Comparison of ENCODE assay signal across 19 cellular contexts in the genomic region with DNA sequence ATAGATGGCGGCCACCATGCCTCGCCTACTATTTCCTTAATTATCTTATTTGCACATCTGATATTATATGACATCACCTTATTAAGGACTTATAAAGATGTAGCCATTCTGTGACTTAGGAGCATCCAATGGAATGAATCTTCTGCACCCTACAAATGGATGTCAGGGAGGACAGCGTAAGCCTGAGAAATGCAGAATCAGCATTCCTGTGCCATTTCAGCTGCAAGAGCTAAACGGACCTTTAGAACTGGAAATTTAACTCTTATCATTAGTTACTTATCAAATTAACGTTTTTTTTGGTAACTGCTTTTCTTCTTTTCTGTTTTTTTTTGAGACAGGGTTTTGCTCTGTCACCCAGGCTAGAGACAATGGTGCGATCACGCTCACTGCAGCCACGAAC.
DNase-seq lines count a peak whose midpoint lies in the region; ATAC-seq, FAIRE-seq and TF ChIP-seq lines count a peak whose summit lies in the region.
"Had no signal": no experiment of that assay in that cellular context is flagged by ENCODE, and none has a peak within 500 bp of the region (broad histone marks: within the 10 kb centered on the region; RNA-seq: fewer than 3 reads in every experiment).

No MANE protein-coding gene starts in this region.

- H4K8ac ChIP-seq in IMR-90 (ENCODE audit: low read depth in 2 of 2, low read length in 2 of 2) (no peak overlapping the region), neuronal stem cell (ENCODE audit: low read depth, low read length) (no peak overlapping the region)

- H3K36me3 ChIP-seq in IMR-90 (ENCODE audit: control insufficient read depth, insufficient read depth, low read length) (peaks cover 2% of the 10 kb centered on the region; the same call in 1 of the 2 replicates), neuronal stem cell (replicated peaks in 1 of 2; ENCODE audit: control insufficient read depth in 2 of 2, insufficient read depth in 2 of 2, low read length in 2 of 2) (peaks cover 0 to 13% of the 10 kb centered on the region in 2 donors)

- no peak for FAIRE-seq in A549 (lab: Jason Lieb, UNC)
- FAIRE-seq: A204.1, D721Med, G401.6, GM12891 had no signal

- H3K4me1 ChIP-seq in A549 (no peaks in the 10 kb centered on the region), IMR-90 (ENCODE audit: control insufficient read depth, insufficient read depth, low read length) (peaks cover 5% of the 10 kb centered on the region; the same call in 1 of the 2 replicates), neuronal stem cell (ENCODE audit: control insufficient read depth in 2 of 2, insufficient read depth in 1 of 2, low read depth in 1 of 2, low read length in 2 of 2) (peaks cover 1 to 7% of the 10 kb centered on the region in 2 donors)
- H3K4me1 ChIP-seq: Caco-2 had no signal

- 78% methylated on average over 7 of the region's 8 CpGs for WGBS in A549 (ENCODE audit: missing lambda C conversion rate)
- no CpG with 5 or more reads among the region's 8 CpGs for WGBS in IMR-90 (ENCODE audit: extremely low coverage in 2 of 2, insufficient read length in 1 of 2), 2 experiments
- WGBS in neuronal stem cell (ENCODE audit: extremely low coverage in 2 of 2, insufficient read length in 2 of 2, insufficient replicate concordance in 1 of 2), 2 donors = no CpG with 5 or more reads among the region's 8 CpGs

- H3K27me3 ChIP-seq in IMR-90 (ENCODE audit: control insufficient read depth, insufficient read depth, low read length) = no peaks in the 10 kb centered on the region
- no peaks in the 10 kb centered on the region for H3K27me3 ChIP-seq in neuronal stem cell (ENCODE audit: control insufficient read depth in 3 of 3, insufficient read depth in 3 of 3, low read depth in 1 of 3, low read length in 3 of 3)
- H3K27me3 ChIP-seq: BLaER1 treated with 17β-estradiol and CSF1 and Interleukin-3, amounts not matched to agents 10 nM and 100 nM had no signal

- H4K20me1 ChIP-seq in IMR-90 (ENCODE audit: insufficient read depth, low read length) = no peaks in the 10 kb centered on the region
- H4K20me1 ChIP-seq: BLaER1 treated with 17β-estradiol and CSF1 and Interleukin-3, amounts not matched to agents 10 nM and 100 nM had no signal

- no peak overlapping the region for H3K27ac ChIP-seq in A549
- H3K27ac ChIP-seq in IMR-90 (ENCODE audit: insufficient read depth, low read length) = no peak overlapping the region
- no peak overlapping the region for H3K27ac ChIP-seq in neuronal stem cell (replicated peaks; ENCODE audit: low read length)
- H3K27ac ChIP-seq: BLaER1 treated with 17β-estradiol and CSF1 and Interleukin-3, amounts not matched to agents 10 nM and 100 nM; C4-2B had no signal

- H3K4me2 ChIP-seq in A549 (no peak overlapping the region), IMR-90 (ENCODE audit: low read depth, low read length) (no peak overlapping the region), neuronal stem cell (ENCODE audit: insufficient read depth, low read length, poor library complexity, severe bottlenecking) (no peak overlapping the region)
- H3K4me2 ChIP-seq: BLaER1 treated with 17β-estradiol and CSF1 and Interleukin-3, amounts not matched to agents 10 nM and 100 nM had no signal

- no TSS peak for BruUV-seq in IMR-90 (replicated peaks; lab: Mats Ljungman, UMichigan)

- H3K79me1 ChIP-seq in IMR-90 (ENCODE audit: low read depth in 1 of 2, low read length in 2 of 2) (no peaks in the 10 kb centered on the region), neuronal stem cell (ENCODE audit: low read depth, low read length) (no peaks in the 10 kb centered on the region)

- H3K4ac ChIP-seq in IMR-90 (ENCODE audit: low read depth, low read length) (no peak overlapping the region), neuronal stem cell (ENCODE audit: low read length) (no peak overlapping the region)

- H3K56ac ChIP-seq in IMR-90 (ENCODE audit: extremely low read depth, insufficient read depth, low read length) = no peak overlapping the region

- no peak overlapping the region for H2BK20ac ChIP-seq in IMR-90 (ENCODE audit: low read depth, low read length)

- in situ Hi-C loops in IMR-90 (cut with MboI; ENCODE audit: low sequenced_read_pairs) = no loop called here

- no peak overlapping the region for H2BK12ac ChIP-seq in neuronal stem cell (ENCODE audit: low read length)

- H3K23ac ChIP-seq in IMR-90 (ENCODE audit: low read depth, low read length) (no peak overlapping the region), neuronal stem cell (ENCODE audit: low read depth, low read length, poor library complexity) (no peak overlapping the region)

- intact Hi-C loops in IMR-90 (cut with micrococcal nuclease) = no loop called here

- no peak overlapping the region for H3K14ac ChIP-seq in IMR-90 (replicated peaks; ENCODE audit: low read depth, low read length)
- no peak overlapping the region for H3K14ac ChIP-seq in neuronal stem cell (ENCODE audit: low read length)

- dilution Hi-C loops in IMR-90 (cut with HindIII; ENCODE audit: low sequenced_read_pairs, unreplicated experiment) = no loop called here

- DNase-seq in A549 (ENCODE audit: low read depth in 1 of 2, low spot score in 1 of 2) = no peak
- DNase-seq in IMR-90 = no peak
- DNase-seq in neuronal stem cell (ENCODE audit: low spot score) = no peak
- DNase-seq in NCI-H510A (lab: John Stamatoyannopoulos, UW) = no peak
- DNase-seq: 8988T; AML-193; Caco-2; Calu3; CD4-positive, alpha-beta T cell; CD8-positive, alpha-beta T cell; DMS79 treated with DMSO at 0.1 percent for 48 hours; GF-D8 had no signal

- no peak overlapping the region for H2BK120ac ChIP-seq in IMR-90 (ENCODE audit: low read depth, low read length)
- H2BK120ac ChIP-seq in neuronal stem cell (ENCODE audit: low read depth, low read length) = no peak overlapping the region

- no peak for TF ChIP-seq RAD21 in A549 (conservative IDR thresholded peaks at IDR 0.05 in 1 of 2, IDR thresholded peaks at IDR 0.05 in 1 of 2)
- no peak for TF ChIP-seq RAD21 in IMR-90 (IDR thresholded peaks at IDR 0.05; ENCODE audit: low read length)

- ATAC-seq in A549 (no peak), IMR-90 (ENCODE audit: low read depth) (no peak), GM18907 (IDR thresholded peaks at IDR 0.05; ENCODE audit: unreplicated experiment) (no peak)
- ATAC-seq: CD8-positive, alpha-beta T cell had no signal

- no peak overlapping the region for H2BK5ac ChIP-seq in IMR-90 (ENCODE audit: low read depth, low read length, poor library complexity, severe bottlenecking)
- no peak overlapping the region for H2BK5ac ChIP-seq in neuronal stem cell (ENCODE audit: low read length)

- H3K9ac ChIP-seq in IMR-90 (ENCODE audit: low read depth, low read length) = no peak overlapping the region
- peak overlapping the region; percentile 37 for H3K9ac ChIP-seq in neuronal stem cell (ENCODE audit: low read depth, low read length, poor library complexity)
- H3K9ac ChIP-seq: BLaER1 treated with 17β-estradiol and CSF1 and Interleukin-3, amounts not matched to agents 10 nM and 100 nM had no signal

- no peak for TF ChIP-seq EP300 in A549 (IDR thresholded peaks at IDR 0.05)

- H2BK15ac ChIP-seq in IMR-90 (ENCODE audit: low read depth, low read length) = no peak overlapping the region
- H2BK15ac ChIP-seq in neuronal stem cell (ENCODE audit: low read length) = no peak overlapping the region

- no peak overlapping the region for H4K5ac ChIP-seq in IMR-90 (ENCODE audit: low read depth, low read length)

- 0 out of 2 replicates have a peak, but pooled peaks cover 2% of the 10 kb centered on the region for H3K9me1 ChIP-seq in IMR-90 (ENCODE audit: insufficient read depth, low read length)

- CTCF ChIA-PET in A549 (lab: Yijun Ruan, JAX) = no interaction called here
- CTCF ChIA-PET in IMR-90 (lab: Yijun Ruan, JAX) = no interaction called here

- POLR2A ChIA-PET in A549 (lab: Yijun Ruan, JAX) = no interaction called here
- POLR2A ChIA-PET in IMR-90 (lab: Charles Lee; ENCODE audit: unreplicated experiment) = no interaction called here

- H3K18ac ChIP-seq in IMR-90 (ENCODE audit: low read depth, low read length) (no peak overlapping the region), neuronal stem cell (ENCODE audit: low read length) (no peak overlapping the region)

- no peak overlapping the region for H4K91ac ChIP-seq in IMR-90 (ENCODE audit: insufficient read depth, low read depth, low read length)
- H4K91ac ChIP-seq in neuronal stem cell (ENCODE audit: low read depth, low read length, poor library complexity) = no peak overlapping the region

- H3K4me3 ChIP-seq in A549 = no peak overlapping the region
- H3K4me3 ChIP-seq in IMR-90 (ENCODE audit: insufficient read depth, low read depth, low read length) = no peak overlapping the region
- H3K4me3 ChIP-seq in neuronal stem cell (ENCODE audit: low read length in 2 of 2) = no peak overlapping the region
- H3K4me3 ChIP-seq: BLaER1 treated with 17β-estradiol and CSF1 and Interleukin-3, amounts not matched to agents 10 nM and 100 nM had no signal

- no peak overlapping the region for H2AK9ac ChIP-seq in IMR-90 (replicated peaks; ENCODE audit: low read depth, low read length, poor library complexity)

- H2AK5ac ChIP-seq in IMR-90 (ENCODE audit: low read depth, low read length) (no peak overlapping the region), neuronal stem cell (ENCODE audit: low read depth, low read length) (no peak overlapping the region)

- TF ChIP-seq CTCF in A549 (IDR thresholded peaks at IDR 0.05) (no peak), IMR-90 (conservative IDR thresholded peaks at IDR 0.05; ENCODE audit: low read depth, low read length) (no peak)

- H2AFZ ChIP-seq in IMR-90 (replicated peaks; ENCODE audit: low read length, poor library complexity) = no peak overlapping the region
- H2AFZ ChIP-seq in neuronal stem cell (ENCODE audit: low read length) = no peak overlapping the region

- H3K9me3 ChIP-seq in A549 (no peaks in the 10 kb centered on the region), IMR-90 (ENCODE audit: control insufficient read depth, insufficient read depth, low read length) (no peaks in the 10 kb centered on the region), neuronal stem cell (replicated peaks in 1 of 2; ENCODE audit: control insufficient read depth in 2 of 2, insufficient read depth in 1 of 2, low read depth in 1 of 2, low read length in 2 of 2) (no peaks in the 10 kb centered on the region)
- H3K9me3 ChIP-seq: BLaER1 treated with 17β-estradiol and CSF1 and Interleukin-3, amounts not matched to agents 10 nM and 100 nM; Caco-2 had no signal

- TF ChIP-seq POLR2A in A549 (IDR thresholded peaks at IDR 0.05; ENCODE audit: low read length) (no peak), IMR-90 (IDR thresholded peaks at IDR 0.05; ENCODE audit: low read depth, low read length) (no peak)

TF ChIP-seq in A549, 52 proteins besides CTCF, POLR2A, EP300 and RAD21:
- TF ChIP-seq MAFK (IDR thresholded peaks at IDR 0.05; ENCODE audit: partially characterized antibody) (peak; percentile 85), HDAC2 (IDR thresholded peaks at IDR 0.05) (no peak)
